In the genomic region with DNA sequence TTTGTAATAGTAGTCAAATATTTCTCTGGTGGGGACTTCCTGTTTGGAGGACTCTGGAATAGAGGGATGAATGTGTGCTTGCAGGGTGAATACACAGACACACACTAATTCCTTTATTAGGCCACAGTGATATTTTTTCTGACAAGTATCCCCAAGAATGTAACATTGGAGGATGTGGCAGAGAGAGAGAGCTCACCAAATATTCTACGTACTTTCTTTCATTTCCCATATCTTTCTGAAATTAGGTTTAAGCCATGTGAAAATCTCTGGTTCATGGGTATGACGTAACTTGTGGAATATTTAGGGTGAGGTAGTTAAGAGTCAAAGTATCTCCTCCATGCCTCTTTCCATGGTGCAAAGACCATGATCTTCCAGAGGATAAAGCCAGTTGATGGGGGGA, we compare ENCODE assay signal across 1 cellular context.
TF ChIP-seq lines count a peak whose summit lies in the region.

No MANE protein-coding gene starts in this region.

TF ChIP-seq in IMR-90, 13 proteins besides CTCF, POLR2A, EP300 and RAD21:
- TF ChIP-seq CEBPB (IDR thresholded peaks at IDR 0.05; ENCODE audit: low read depth, low read length) (peak; percentile 39; the same call in 1 of the 2 replicates), NFE2L2 (IDR thresholded peaks at IDR 0.05; ENCODE audit: low read depth, low read length) (no peak)
